ENCODE assay signal across 23 cellular contexts in genomic region chr2:45012733-45013132, GRCh38. TPM values are rescaled to one million over a fixed set of nuclear protein-coding genes. Genes with fewer than 3 reads are reported as not detected.
DNase-seq lines count a peak whose midpoint lies in the region; ATAC-seq, FAIRE-seq and TF ChIP-seq lines count a peak whose summit lies in the region.
"Had no signal": no experiment of that assay in that cellular context is flagged by ENCODE, and none has a peak within 500 bp of the region (broad histone marks: within the 10 kb centered on the region; RNA-seq: fewer than 3 reads in every experiment).

No MANE protein-coding gene starts in this region.

- CTCF ChIA-PET in activated naive CD4-positive, alpha-beta T cell treated with anti-CD3 and anti-CD28 coated beads, Interleukin-2, amount 10 ng/mL, durations not matched to agents 7 days and 5 days (lab: Charles Lee), result interaction anchor here (0.6 to 1.3 kb wide), 6 partner anchors 20 to 86 kb away, joined by 3 to 4 read pairs (median 3); no protein-coding TSS in a partner anchor
- CTCF ChIA-PET in naive thymus-derived CD4-positive, alpha-beta T cell (lab: Charles Lee), result interaction anchor here (1.4 kb wide), 1 partner anchor 31 kb away, joined by 3 read pairs; no protein-coding TSS in a partner anchor

- no peak for ATAC-seq in naive thymus-derived CD4-positive, alpha-beta T cell
- ATAC-seq in GM19351 (IDR thresholded peaks at IDR 0.05; ENCODE audit: unreplicated experiment) (no peak), GM18873 (IDR thresholded peaks at IDR 0.05; ENCODE audit: low FRiP score, unreplicated experiment) (no peak)
- ATAC-seq: A549; activated CD8-positive, alpha-beta T cell treated with anti-CD3 and anti-CD28 coated beads, Interleukin-2, amount 10 ng/mL, durations not matched to agents 7 days and 5 days; HepG2; natural killer cell had no signal

- no peak for TF ChIP-seq POLR2A in thyroid gland (IDR thresholded peaks at IDR 0.05)

- TF ChIP-seq CTCF in astrocyte (IDR thresholded peaks at IDR 0.05; ENCODE audit: insufficient read depth, low read depth, low read length), result no peak
- TF ChIP-seq CTCF in type B pancreatic cell (conservative IDR thresholded peaks at IDR 0.05), result no peak
- no peak for TF ChIP-seq CTCF in thyroid gland (IDR thresholded peaks at IDR 0.05)

- no peak overlapping the region for H3K4me2 ChIP-seq in astrocyte (ENCODE audit: low read length)

- DNase-seq in activated naive CD4-positive, alpha-beta T cell treated with anti-CD3 and anti-CD28 coated beads, Interleukin-2, amount 10 ng/mL, durations not matched to agents 7 days and 5 days, result no peak
- DNase-seq in activated naive CD4-positive, alpha-beta T cell (lab: John Stamatoyannopoulos, UW), result no peak
- no peak for DNase-seq in astrocyte (ENCODE audit: low read depth)
- DNase-seq in naive thymus-derived CD4-positive, alpha-beta T cell, result no peak
- no peak for DNase-seq in type B pancreatic cell (ENCODE audit: extremely low spot score, unreplicated experiment)
- DNase-seq in thyroid gland, result no peak
- DNase-seq: activated CD4-positive, CD25-positive, alpha-beta regulatory T cell; activated CD8-positive, alpha-beta T cell treated with anti-CD3 and anti-CD28 coated beads, Interleukin-2, amount 10 ng/mL, durations not matched to agents 7 days and 5 days; activated T-cell treated with anti-CD3 and anti-CD28 coated beads, Interleukin-2, amount 50 U/mL, for 1 hour; BE2C; kidney glomerular epithelial cell; mammary epithelial cell; natural killer cell; NCI-H1048; NCI-H1930; NCI-H226; NCI-H774 had no signal

- intact Hi-C loops in naive thymus-derived CD4-positive, alpha-beta T cell (cut with micrococcal nuclease), result loop anchor here in 1 of 2 donors (5.0 kb wide), 1 partner anchor 155 kb away; no protein-coding TSS in a partner anchor
- intact Hi-C loops in thyroid gland (cut with DNase I), result no loop called here

- H3K27ac Mint-ChIP-seq in activated naive CD4-positive, alpha-beta T cell treated with anti-CD3 and anti-CD28 coated beads, Interleukin-2, amount 10 ng/mL, durations not matched to agents 7 days and 5 days, result peak overlapping the region; percentile 73
- H3K27ac Mint-ChIP-seq in astrocyte (ENCODE audit: unreplicated experiment), result peak overlapping the region; percentile 41
- H3K27ac Mint-ChIP-seq in naive thymus-derived CD4-positive, alpha-beta T cell, result no peak overlapping the region
- no peak overlapping the region for H3K27ac Mint-ChIP-seq in type B pancreatic cell
- H3K27ac Mint-ChIP-seq: activated CD8-positive, alpha-beta T cell treated with anti-CD3 and anti-CD28 coated beads, Interleukin-2, amount 10 ng/mL, durations not matched to agents 7 days and 5 days; natural killer cell had no signal

- no peak overlapping the region for H3K27ac ChIP-seq in astrocyte (ENCODE audit: low read depth, low read length)
- no peak overlapping the region for H3K27ac ChIP-seq in naive thymus-derived CD4-positive, alpha-beta T cell (ENCODE audit: low read depth, low read length)
- no peak overlapping the region for H3K27ac ChIP-seq in thyroid gland
- H3K27ac ChIP-seq: prostate gland had no signal

- H3K36me3 ChIP-seq in astrocyte (ENCODE audit: insufficient read depth, low read length), result no peaks in the 10 kb centered on the region
- H3K36me3 ChIP-seq in naive thymus-derived CD4-positive, alpha-beta T cell (ENCODE audit: control insufficient read depth in 2 of 3, insufficient read depth in 3 of 3, low read length in 3 of 3), result no peaks in the 10 kb centered on the region
- no peaks in the 10 kb centered on the region for H3K36me3 ChIP-seq in thyroid gland
- H3K36me3 ChIP-seq: BE2C, prostate gland had no signal

- H2AFZ ChIP-seq in astrocyte (ENCODE audit: low read depth, low read length), result no peak overlapping the region

- POLR2A ChIA-PET in naive thymus-derived CD4-positive, alpha-beta T cell (lab: Charles Lee), result no interaction called here

- H3K9me3 ChIP-seq in astrocyte (ENCODE audit: insufficient read depth, low read depth, low read length), result peaks cover 5% of the 10 kb centered on the region
- H3K9me3 ChIP-seq in naive thymus-derived CD4-positive, alpha-beta T cell (ENCODE audit: control insufficient read depth in 2 of 3, low read length in 3 of 3), result no peaks in the 10 kb centered on the region
- H3K9me3 ChIP-seq in thyroid gland, result no peaks in the 10 kb centered on the region
- H3K9me3 ChIP-seq: A549, prostate gland had no signal

- peaks cover 5% of the 10 kb centered on the region for H4K20me1 ChIP-seq in astrocyte (ENCODE audit: insufficient read depth, low read length)

- 35 to 53% methylated on average over 9 to 13 of the region's 13 CpGs for WGBS in thyroid gland, 2 donors

- peaks cover 19% of the 10 kb centered on the region for H3K4me1 Mint-ChIP-seq in activated naive CD4-positive, alpha-beta T cell treated with anti-CD3 and anti-CD28 coated beads, Interleukin-2, amount 10 ng/mL, durations not matched to agents 7 days and 5 days
- H3K4me1 Mint-ChIP-seq in astrocyte (ENCODE audit: low read depth, unreplicated experiment) (peaks cover 8% of the 10 kb centered on the region), type B pancreatic cell (ENCODE audit: unreplicated experiment) (peaks cover 13% of the 10 kb centered on the region)
- H3K4me1 Mint-ChIP-seq in naive thymus-derived CD4-positive, alpha-beta T cell, result peaks cover 2 to 36% (median 24%) of the 10 kb centered on the region in 7 donors

- H3K36me3 Mint-ChIP-seq in activated naive CD4-positive, alpha-beta T cell treated with anti-CD3 and anti-CD28 coated beads, Interleukin-2, amount 10 ng/mL, durations not matched to agents 7 days and 5 days, result no peaks in the 10 kb centered on the region
- H3K36me3 Mint-ChIP-seq in astrocyte (ENCODE audit: low read depth, unreplicated experiment) (peaks cover 10% of the 10 kb centered on the region), type B pancreatic cell (peaks cover 8% of the 10 kb centered on the region)
- H3K36me3 Mint-ChIP-seq in naive thymus-derived CD4-positive, alpha-beta T cell, result peaks cover 0 to 4% (median 0%) of the 10 kb centered on the region in 5 donors
- H3K36me3 Mint-ChIP-seq: natural killer cell had no signal

- no peak for FAIRE-seq in astrocyte (lab: Jason Lieb, UNC)
- FAIRE-seq: A549, GM19239, HepG2 had no signal

- H3K4me3 Mint-ChIP-seq in activated naive CD4-positive, alpha-beta T cell treated with anti-CD3 and anti-CD28 coated beads, Interleukin-2, amount 10 ng/mL, durations not matched to agents 7 days and 5 days, result peak overlapping the region; percentile 12
- peak overlapping the region; percentile 45 for H3K4me3 Mint-ChIP-seq in astrocyte (ENCODE audit: unreplicated experiment)
- peak overlapping the region in 9 of 10 donors; percentile 8 to 69 (median 50) for H3K4me3 Mint-ChIP-seq in naive thymus-derived CD4-positive, alpha-beta T cell
- peak overlapping the region; percentile 67 for H3K4me3 Mint-ChIP-seq in type B pancreatic cell
- H3K4me3 Mint-ChIP-seq: activated CD8-positive, alpha-beta T cell treated with anti-CD3 and anti-CD28 coated beads, Interleukin-2, amount 10 ng/mL, durations not matched to agents 7 days and 5 days; natural killer cell had no signal

- H3K9ac ChIP-seq in astrocyte (ENCODE audit: low read length), result no peak overlapping the region

- H3K79me2 ChIP-seq in astrocyte (ENCODE audit: insufficient read depth, low read length), result no peaks in the 10 kb centered on the region

- H3K4me3 ChIP-seq in astrocyte (ENCODE audit: insufficient read depth, low read depth, low read length) (no peak overlapping the region), thyroid gland (replicated peaks in 1 of 3) (no peak overlapping the region)
- no peak overlapping the region for H3K4me3 ChIP-seq in naive thymus-derived CD4-positive, alpha-beta T cell (ENCODE audit: low read length)

- no peaks in the 10 kb centered on the region for H3K9me3 Mint-ChIP-seq in activated naive CD4-positive, alpha-beta T cell treated with anti-CD3 and anti-CD28 coated beads, Interleukin-2, amount 10 ng/mL, durations not matched to agents 7 days and 5 days
- H3K9me3 Mint-ChIP-seq in astrocyte (ENCODE audit: unreplicated experiment) (peaks cover 6% of the 10 kb centered on the region), type B pancreatic cell (no peaks in the 10 kb centered on the region)
- H3K9me3 Mint-ChIP-seq in naive thymus-derived CD4-positive, alpha-beta T cell, result peaks cover 0 to 2% (median 0%) of the 10 kb centered on the region in 11 donors
- H3K9me3 Mint-ChIP-seq: natural killer cell had no signal

- peaks cover 86% of the 10 kb centered on the region for H3K27me3 ChIP-seq in astrocyte (ENCODE audit: insufficient read depth, low read length)
- peaks cover 2 to 5% of the 10 kb centered on the region in 2 donors for H3K27me3 ChIP-seq in naive thymus-derived CD4-positive, alpha-beta T cell (ENCODE audit: control insufficient read depth in 2 of 2, insufficient read depth in 2 of 2, low read length in 2 of 2)
- H3K27me3 ChIP-seq in thyroid gland, result peaks cover 34% of the 10 kb centered on the region
- H3K27me3 ChIP-seq: BE2C had no signal

- peaks cover 31% of the 10 kb centered on the region for H3K4me1 ChIP-seq in astrocyte (ENCODE audit: insufficient read depth, low read length)
- H3K4me1 ChIP-seq in naive thymus-derived CD4-positive, alpha-beta T cell (ENCODE audit: control insufficient read depth in 2 of 2, insufficient read depth in 2 of 2, low read length in 2 of 2), result no peaks in the 10 kb centered on the region
- peaks cover 32 to 33% of the 10 kb centered on the region in 2 donors for H3K4me1 ChIP-seq in thyroid gland
- H3K4me1 ChIP-seq: BE2C had no signal

- peaks cover 95% of the 10 kb centered on the region for H3K27me3 Mint-ChIP-seq in activated naive CD4-positive, alpha-beta T cell treated with anti-CD3 and anti-CD28 coated beads, Interleukin-2, amount 10 ng/mL, durations not matched to agents 7 days and 5 days
- H3K27me3 Mint-ChIP-seq in astrocyte (ENCODE audit: low read depth, unreplicated experiment), result peaks cover 56% of the 10 kb centered on the region
- H3K27me3 Mint-ChIP-seq in naive thymus-derived CD4-positive, alpha-beta T cell, result peaks cover 56 to 77% (median 72%) of the 10 kb centered on the region in 5 donors
- H3K27me3 Mint-ChIP-seq in type B pancreatic cell, result peaks cover 87% of the 10 kb centered on the region

RNA-seq across cellular contexts. Expression of gene SIX2, which starts 3.5 kb away (rescaled TPM):
- 7.4 and 10.1 TPM in 2 replicates for total RNA-seq in astrocyte
- total RNA-seq in naive thymus-derived CD4-positive, alpha-beta T cell, result not detected
- polyA plus RNA-seq in naive thymus-derived CD4-positive, alpha-beta T cell, result not detected
- 1.9 and 13.8 TPM in 2 replicates for total RNA-seq in type B pancreatic cell (ENCODE audit: low replicate concordance)
- total RNA-seq in thyroid gland, result 1 to 10 TPM in 2 of 4 donors, under 1 TPM in 1, not detected in 1; 0.24 to 3.1 (median 1.5) TPM
- total RNA-seq: activated CD8-positive, alpha-beta T cell treated with anti-CD3 and anti-CD28 coated beads, Interleukin-2, amount 10 ng/mL, durations not matched to agents 7 days and 5 days; HepG2; mammary epithelial cell; natural killer cell had no signal
- polyA plus RNA-seq: HepG2 had no signal

Comparison
In these comparisons a context has a peak if more than half of its experiments do, and no peak if none do; other contexts are left out.
1. H3K27ac Mint-ChIP-seq: peak in activated naive CD4-positive, alpha-beta T cell treated with anti-CD3 and anti-CD28 coated beads, Interleukin-2, amount 10 ng/mL, durations not matched to agents 7 days and 5 days (single experiment) and astrocyte (single experiment); none in naive thymus-derived CD4-positive, alpha-beta T cell (0 of 9) and type B pancreatic cell (single experiment).
2. H3K4me3 Mint-ChIP-seq: peak in every context shown above with its lines; median percentile 67 in type B pancreatic cell; 50 in naive thymus-derived CD4-positive, alpha-beta T cell; 45 in astrocyte; 12 in activated naive CD4-positive, alpha-beta T cell treated with anti-CD3 and anti-CD28 coated beads, Interleukin-2, amount 10 ng/mL, durations not matched to agents 7 days and 5 days.